Comparison of ENCODE assay signal across 1 cellular context in genomic region chr14:37594238-37594915, GRCh38.
A peak's percentile ranks its signal among the peaks of the same experiment; 100 is the strongest.
TF ChIP-seq lines count a peak whose summit lies in the region.

No MANE protein-coding gene starts in this region.

TF ChIP-seq in HepG2, 621 proteins besides CTCF, POLR2A, EP300 and RAD21 (continued from another document and continues in another):
- 0 out of 2 replicates have a peak, but pooled peaks have one; percentile 6 for TF ChIP-seq ZBTB26 (CRISPR knock-in tag; IDR thresholded peaks at IDR 0.05; ENCODE audit: borderline replicate concordance)
- no peak for TF ChIP-seq JUN (CRISPR knock-in tag; IDR thresholded peaks at IDR 0.05)
- TF ChIP-seq THYN1 (CRISPR knock-in tag; IDR thresholded peaks at IDR 0.05; ENCODE audit: borderline replicate concordance, low read depth), result 0 out of 2 replicates have a peak, but pooled peaks have one; percentile 70
- peak; percentile 49; the same call in 1 of the 2 replicates for TF ChIP-seq ZFP82 (CRISPR knock-in tag; IDR thresholded peaks at IDR 0.05; ENCODE audit: borderline replicate concordance)
- TF ChIP-seq ZNF549 (CRISPR knock-in tag; IDR thresholded peaks at IDR 0.05), result no peak
- no peak for TF ChIP-seq ZNF101 (CRISPR knock-in tag; IDR thresholded peaks at IDR 0.05; ENCODE audit: borderline replicate concordance, low read depth)
- no peak; the same call in 1 of the 2 replicates for TF ChIP-seq ZBTB34 (CRISPR knock-in tag; IDR thresholded peaks at IDR 0.05)
- TF ChIP-seq HNF4A (CRISPR knock-in tag; IDR thresholded peaks at IDR 0.05), result no peak
- TF ChIP-seq CCDC6 (CRISPR knock-in tag; IDR thresholded peaks at IDR 0.05), result no peak
- TF ChIP-seq ZNF138 (CRISPR knock-in tag; IDR thresholded peaks at IDR 0.05; ENCODE audit: low read depth), result no peak
- peak; percentile 95 for TF ChIP-seq MTERF4 (CRISPR knock-in tag; IDR thresholded peaks at IDR 0.05)
- no peak for TF ChIP-seq DR1 (CRISPR knock-in tag; IDR thresholded peaks at IDR 0.05)
- no peak for TF ChIP-seq GABPA (IDR thresholded peaks at IDR 0.05; ENCODE audit: low read depth, low read length)
- peak; percentile 36; the same call in 1 of the 2 replicates for TF ChIP-seq GABPA (CRISPR knock-in tag; IDR thresholded peaks at IDR 0.05; ENCODE audit: low read depth)
- TF ChIP-seq RXRA (CRISPR knock-in tag; IDR thresholded peaks at IDR 0.05), result 0 out of 2 replicates have a peak, but pooled peaks have one; percentile 14
- 0 out of 2 replicates have a peak, but pooled peaks have one; percentile 57 for TF ChIP-seq MXD3 (CRISPR knock-in tag; IDR thresholded peaks at IDR 0.05)
- peak; percentile 87 for TF ChIP-seq ZFP36L1 (CRISPR knock-in tag; IDR thresholded peaks at IDR 0.05)
- TF ChIP-seq DNMT3B (CRISPR knock-in tag; conservative IDR thresholded peaks at IDR 0.05), result peak; percentile 82; the same call in 1 of the 2 replicates
- no peak; the same call in 1 of the 2 replicates for TF ChIP-seq TP53 (CRISPR knock-in tag; conservative IDR thresholded peaks at IDR 0.05)
- 0 out of 2 replicates have a peak, but pooled peaks have one; percentile 65 for TF ChIP-seq BRF2 (CRISPR knock-in tag; IDR thresholded peaks at IDR 0.05)
- no peak; the same call in 1 of the 2 replicates for TF ChIP-seq AKNA (CRISPR knock-in tag; IDR thresholded peaks at IDR 0.05; ENCODE audit: borderline replicate concordance)
- no peak for TF ChIP-seq TRIM24 (CRISPR knock-in tag; IDR thresholded peaks at IDR 0.05)
- TF ChIP-seq LCORL (IDR thresholded peaks at IDR 0.05), result no peak
- 0 out of 2 replicates have a peak, but pooled peaks have one; percentile 68 for TF ChIP-seq LCORL (CRISPR knock-in tag; IDR thresholded peaks at IDR 0.05)
- TF ChIP-seq RARA (CRISPR knock-in tag; IDR thresholded peaks at IDR 0.05), result no peak; the same call in 1 of the 2 replicates
- no peak; the same call in 1 of the 2 replicates for TF ChIP-seq MIER3 (CRISPR knock-in tag; IDR thresholded peaks at IDR 0.05; ENCODE audit: borderline replicate concordance)
- peak; percentile 90; the same call in 1 of the 2 replicates for TF ChIP-seq SMYD3 (CRISPR knock-in tag; IDR thresholded peaks at IDR 0.05)
- no peak for TF ChIP-seq ZNF674 (CRISPR knock-in tag; IDR thresholded peaks at IDR 0.05; ENCODE audit: low read depth)
- peak; percentile 47; the same call in 1 of the 2 replicates for TF ChIP-seq NCOA1 (CRISPR knock-in tag; IDR thresholded peaks at IDR 0.05)
- 0 out of 2 replicates have a peak, but pooled peaks have one; percentile 43 for TF ChIP-seq ZNF773 (CRISPR knock-in tag; IDR thresholded peaks at IDR 0.05; ENCODE audit: borderline replicate concordance)
- TF ChIP-seq FOXK2 (IDR thresholded peaks at IDR 0.05), result no peak
- TF ChIP-seq ZNF883 (CRISPR knock-in tag; IDR thresholded peaks at IDR 0.05; ENCODE audit: not compliant biosample characterization), result no peak
- TF ChIP-seq ZNF121 (CRISPR knock-in tag; IDR thresholded peaks at IDR 0.05), result peak; percentile 61; the same call in 1 of the 2 replicates
- no peak for TF ChIP-seq PLRG1 (conservative IDR thresholded peaks at IDR 0.05)
- TF ChIP-seq FLYWCH1 (CRISPR knock-in tag; IDR thresholded peaks at IDR 0.05), result no peak
- TF ChIP-seq HMGXB4 (CRISPR knock-in tag; IDR thresholded peaks at IDR 0.05; ENCODE audit: borderline replicate concordance in 1 of 2, low read depth in 1 of 2), result peak; percentile 99 to 100
- peak; percentile 90; the same call in 1 of the 2 replicates for TF ChIP-seq MEIS1 (CRISPR knock-in tag; IDR thresholded peaks at IDR 0.05; ENCODE audit: borderline replicate concordance)
- TF ChIP-seq ZNF772 (CRISPR knock-in tag; IDR thresholded peaks at IDR 0.05), result no peak
- no peak for TF ChIP-seq SNRNP70 (IDR thresholded peaks at IDR 0.05; ENCODE audit: low read depth, low read length)
- TF ChIP-seq ZNF543 (CRISPR knock-in tag; IDR thresholded peaks at IDR 0.05), result no peak
- TF ChIP-seq JUNB (CRISPR knock-in tag; IDR thresholded peaks at IDR 0.05; ENCODE audit: borderline replicate concordance), result no peak
- TF ChIP-seq TOPORS (CRISPR knock-in tag; IDR thresholded peaks at IDR 0.05), result no peak; the same call in 1 of the 2 replicates
- no peak for TF ChIP-seq CERS6 (CRISPR knock-in tag; IDR thresholded peaks at IDR 0.05)
- no peak for TF ChIP-seq ZNF17 (CRISPR knock-in tag; IDR thresholded peaks at IDR 0.05)
- TF ChIP-seq FOXJ3 (CRISPR knock-in tag; IDR thresholded peaks at IDR 0.05; ENCODE audit: borderline replicate concordance), result peak; percentile 76; the same call in 1 of the 2 replicates
- peak; percentile 72 for TF ChIP-seq SALL1 (CRISPR knock-in tag; IDR thresholded peaks at IDR 0.05)
- TF ChIP-seq ZNF800 (CRISPR knock-in tag; IDR thresholded peaks at IDR 0.05), result peak; percentile 58; the same call in 1 of the 2 replicates
- TF ChIP-seq CEBPB (IDR thresholded peaks at IDR 0.05; ENCODE audit: borderline replicate concordance, low read depth, low read length), result no peak
- TF ChIP-seq IKZF5 (CRISPR knock-in tag; IDR thresholded peaks at IDR 0.05), result peak; percentile 77
- TF ChIP-seq KDM5A (IDR thresholded peaks at IDR 0.05; ENCODE audit: borderline replicate concordance, low read length), result peak; percentile 75; the same call in 1 of the 2 replicates
- no peak for TF ChIP-seq PITX1 (CRISPR knock-in tag; IDR thresholded peaks at IDR 0.05)
- no peak for TF ChIP-seq RBAK (CRISPR knock-in tag; IDR thresholded peaks at IDR 0.05)
- no peak for TF ChIP-seq ZNF781 (CRISPR knock-in tag; IDR thresholded peaks at IDR 0.05; ENCODE audit: borderline replicate concordance, not compliant biosample characterization)
- peak; percentile 37; the same call in 1 of the 2 replicates for TF ChIP-seq ELF1 (CRISPR knock-in tag; IDR thresholded peaks at IDR 0.05)
- TF ChIP-seq ZNF619 (CRISPR knock-in tag; IDR thresholded peaks at IDR 0.05), result no peak
